ENCODE assay signal across 24 cellular contexts in the genomic region with DNA sequence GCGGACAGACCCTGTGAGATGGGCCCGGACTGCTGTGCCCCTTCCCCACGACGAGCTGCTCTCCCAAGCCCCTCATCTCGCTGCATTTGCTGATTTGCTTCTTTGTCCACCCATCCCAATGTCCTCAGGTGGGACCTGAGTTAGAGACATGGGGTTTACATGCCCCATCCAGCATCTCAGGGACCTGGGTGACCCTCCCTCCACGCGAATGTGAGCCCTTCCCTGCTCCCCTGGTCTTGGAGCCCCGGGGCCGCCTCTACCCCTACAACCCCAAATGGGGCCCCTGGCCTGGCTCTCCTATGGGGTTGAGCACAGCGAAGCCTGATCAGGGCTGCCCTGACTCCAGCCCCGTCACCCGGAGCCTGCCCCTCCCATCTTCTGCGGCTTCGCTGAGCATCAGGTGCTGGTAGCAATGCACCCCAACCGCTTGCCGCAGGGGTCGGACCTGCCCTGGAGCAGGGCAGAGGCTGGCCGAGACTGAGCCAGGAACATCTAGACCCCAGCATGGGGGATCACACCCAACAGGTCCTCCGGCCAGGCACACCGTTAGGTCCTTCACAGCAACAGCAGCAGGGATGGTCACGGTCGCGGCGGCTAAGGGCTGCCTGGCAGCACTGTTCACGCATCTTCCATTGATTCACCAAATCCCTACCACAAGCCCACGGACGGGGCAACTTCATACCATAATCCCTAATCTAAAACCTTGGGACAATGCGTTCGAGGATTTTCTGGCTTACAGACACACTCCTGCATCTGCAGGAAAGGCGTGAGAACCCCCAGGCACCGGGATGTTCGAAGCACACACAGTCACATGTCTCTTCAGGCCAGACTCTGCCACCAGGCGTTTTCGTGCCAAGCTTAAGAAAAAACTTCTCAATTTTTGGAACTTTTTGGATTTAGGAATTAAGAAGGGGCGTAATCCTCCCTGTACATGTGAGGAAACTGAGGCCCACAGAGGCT. TPM values are rescaled to one million over a fixed set of nuclear protein-coding genes. Genes with fewer than 3 reads are reported as not detected.
A peak's percentile ranks its signal among the peaks of the same experiment; 100 is the strongest.
DNase-seq lines count a peak whose midpoint lies in the region; ATAC-seq and TF ChIP-seq lines count a peak whose summit lies in the region.
"Had no signal": no experiment of that assay in that cellular context is flagged by ENCODE, and none has a peak within 500 bp of the region (broad histone marks: within the 10 kb centered on the region; RNA-seq: fewer than 3 reads in every experiment).

No MANE protein-coding gene starts in this region.

- H3K9me3 Mint-ChIP-seq in MCF 10A (ENCODE audit: unreplicated experiment) (no peaks in the 10 kb centered on the region), endothelial cell (ENCODE audit: unreplicated experiment) (no peaks in the 10 kb centered on the region), mesothelial cell of epicardium (no peaks in the 10 kb centered on the region)
- H3K9me3 Mint-ChIP-seq: CD4-positive, CD25-positive, alpha-beta regulatory T cell; GM23338 had no signal

- H3K27me3 Mint-ChIP-seq in MCF 10A (ENCODE audit: insufficient read depth, unreplicated experiment), result peaks cover 38% of the 10 kb centered on the region
- peaks cover 14% of the 10 kb centered on the region for H3K27me3 Mint-ChIP-seq in endothelial cell (ENCODE audit: unreplicated experiment)
- no peaks in the 10 kb centered on the region for H3K27me3 Mint-ChIP-seq in mesothelial cell of epicardium (ENCODE audit: low read depth)

- no peak overlapping the region for H3K4me3 ChIP-seq in breast epithelium
- H3K4me3 ChIP-seq in sigmoid colon, result no peak overlapping the region
- H3K4me3 ChIP-seq: GM23338, HAP-1, PC-9, SJSA1 had no signal

- CTCF ChIA-PET in MCF 10A (lab: Yijun Ruan, JAX), result interaction anchor here (1.3 kb wide), 1 partner anchor 17 kb away, joined by 3 read pairs; no protein-coding TSS in a partner anchor

- DNase-seq in MCF 10A (ENCODE audit: unreplicated experiment) (no peak), breast epithelium (ENCODE audit: low spot score in 2 of 2) (no peak), endothelial cell (ENCODE audit: low spot score) (no peak), mesothelial cell of epicardium (ENCODE audit: low spot score in 2 of 2, unreplicated experiment in 2 of 2) (no peak), sigmoid colon (peak; percentile 57), CD1c-positive myeloid dendritic cell (ENCODE audit: extremely low spot score) (no peak), GF-D8 (lab: John Stamatoyannopoulos, UW) (no peak)
- DNase-seq: CD4-positive, CD25-positive, alpha-beta regulatory T cell; DMS153; DND-41; Karpas-422; NCI-H2029; NCI-H446; PC-9; Right ventricle myocardium superior had no signal

- H3K9me3 ChIP-seq in breast epithelium, result no peaks in the 10 kb centered on the region
- no peaks in the 10 kb centered on the region for H3K9me3 ChIP-seq in sigmoid colon
- H3K9me3 ChIP-seq: BE2C, HAP-1, SJSA1 had no signal

- BruUV-seq in MCF 10A (replicated peaks; lab: Mats Ljungman, UMichigan), result no TSS peak

- H3K36me3 Mint-ChIP-seq in MCF 10A (ENCODE audit: insufficient read depth, unreplicated experiment) (no peaks in the 10 kb centered on the region), endothelial cell (ENCODE audit: low read depth, unreplicated experiment) (peaks cover 39% of the 10 kb centered on the region), mesothelial cell of epicardium (peaks cover 42% of the 10 kb centered on the region)
- H3K36me3 Mint-ChIP-seq: CD4-positive, CD25-positive, alpha-beta regulatory T cell had no signal

- intact Hi-C loops in MCF 10A (cut with micrococcal nuclease) (no loop called here), breast epithelium (cut with DNase I; ENCODE audit: low total_unique reads) (no loop called here), sigmoid colon (cut with DNase I) (no loop called here)

- no peak for TF ChIP-seq CTCF in MCF 10A (IDR thresholded peaks at IDR 0.05; ENCODE audit: unreplicated experiment)
- TF ChIP-seq CTCF in breast epithelium (IDR thresholded peaks at IDR 0.05), result no peak
- no peak for TF ChIP-seq CTCF in endothelial cell (IDR thresholded peaks at IDR 0.05; ENCODE audit: unreplicated experiment)
- no peak for TF ChIP-seq CTCF in mesothelial cell of epicardium (IDR thresholded peaks at IDR 0.05; ENCODE audit: unreplicated experiment)
- no peak for TF ChIP-seq CTCF in sigmoid colon (IDR thresholded peaks at IDR 0.05)

- H3K4me1 Mint-ChIP-seq in MCF 10A (ENCODE audit: insufficient read depth, unreplicated experiment) (no peaks in the 10 kb centered on the region), endothelial cell (ENCODE audit: unreplicated experiment) (peaks cover 5% of the 10 kb centered on the region), mesothelial cell of epicardium (peaks cover 8% of the 10 kb centered on the region)

- WGBS in sigmoid colon, 2 donors, result 87 to 94% methylated on average over 35 of the region's 35 CpGs

- no peak for TF ChIP-seq POLR2A in breast epithelium (IDR thresholded peaks at IDR 0.05)
- no peak for TF ChIP-seq POLR2A in sigmoid colon (IDR thresholded peaks at IDR 0.05)

- no peaks in the 10 kb centered on the region for H3K4me1 ChIP-seq in breast epithelium
- no peaks in the 10 kb centered on the region for H3K4me1 ChIP-seq in sigmoid colon
- H3K4me1 ChIP-seq: BE2C, HAP-1, SJSA1 had no signal

- no peak for TF ChIP-seq EP300 in sigmoid colon (IDR thresholded peaks at IDR 0.05)

- H3K4me3 Mint-ChIP-seq in MCF 10A (ENCODE audit: unreplicated experiment) (no peak overlapping the region), endothelial cell (ENCODE audit: unreplicated experiment) (no peak overlapping the region), mesothelial cell of epicardium (no peak overlapping the region)
- H3K4me3 Mint-ChIP-seq: CD4-positive, CD25-positive, alpha-beta regulatory T cell; GM23338 had no signal

- POLR2A ChIA-PET in MCF 10A (lab: Yijun Ruan, JAX), result no interaction called here

- ATAC-seq in HG02970 (IDR thresholded peaks at IDR 0.05; ENCODE audit: low FRiP score, unreplicated experiment), result no peak

- H3K27ac Mint-ChIP-seq in MCF 10A (ENCODE audit: low read depth, unreplicated experiment) (peak overlapping the region; percentile 58), endothelial cell (ENCODE audit: unreplicated experiment) (peak overlapping the region; percentile 18), mesothelial cell of epicardium (peak overlapping the region; percentile 43)
- H3K27ac Mint-ChIP-seq: CD4-positive, CD25-positive, alpha-beta regulatory T cell had no signal

- H3K27me3 ChIP-seq in breast epithelium (no peaks in the 10 kb centered on the region), sigmoid colon (peaks cover 0 to 6% (median 0%) of the 10 kb centered on the region in 3 donors)
- H3K27me3 ChIP-seq: BE2C, SJSA1 had no signal

- H3K27ac ChIP-seq in breast epithelium, result no peak overlapping the region
- H3K27ac ChIP-seq in sigmoid colon, result no peak overlapping the region
- H3K27ac ChIP-seq: 22Rv1, HL-60, PC-9, SJSA1 had no signal

- no peaks in the 10 kb centered on the region for H3K36me3 ChIP-seq in breast epithelium
- H3K36me3 ChIP-seq in sigmoid colon, result no peaks in the 10 kb centered on the region
- H3K36me3 ChIP-seq: BE2C, HAP-1, SJSA1 had no signal

RNA-seq across cellular contexts. Expression of gene WDR86, which starts 15.5 kb away (rescaled TPM):
- total RNA-seq in MCF 10A (2022), result not detected in 2 replicates
- total RNA-seq in breast epithelium, result 10 to 100 TPM; 15.5 to 61.5 (median 57.0) TPM
- total RNA-seq in endothelial cell (ENCODE audit: unreplicated experiment), result 57.0 TPM
- 259 to 274 TPM (median 266 TPM) in 3 replicates for total RNA-seq in mesothelial cell of epicardium
- 10 to 100 TPM; 14.4 to 23.8 (median 16.9) TPM for total RNA-seq in sigmoid colon
- polyA plus RNA-seq in sigmoid colon, result 1 to 10 TPM in 2 of 3 donors, under 1 TPM in 1; 0.46 to 4.2 (median 2.1) TPM
- total RNA-seq: RPMI7951 had no signal

RNA-seq across cellular contexts. Expression of gene CRYGN, which starts 45.6 kb away (rescaled TPM):
- not detected in 2 replicates for total RNA-seq in MCF 10A (2022)
- 1 to 10 TPM in 1 of 3 donors, under 1 TPM in 1, not detected in 1; 0.98 to 1.3 TPM for total RNA-seq in breast epithelium
- total RNA-seq in endothelial cell (ENCODE audit: unreplicated experiment), result not detected
- total RNA-seq in mesothelial cell of epicardium, result 9.4 to 12.2 TPM (median 10.5 TPM) in 3 replicates
- 1 to 10 TPM in 2 of 4 donors, not detected in 2; 1.4 to 1.8 TPM for total RNA-seq in sigmoid colon
- polyA plus RNA-seq in sigmoid colon, result under 1 TPM in 2 of 3 donors, not detected in 1; 0.17 to 0.60 TPM
- total RNA-seq: M059J, RPMI7951, SJSA1 had no signal

RNA-seq across cellular contexts. Expression of gene NUB1, which starts 52.7 kb away (rescaled TPM):
- total RNA-seq in MCF 10A (2022), result 53.3 and 59.6 TPM in 2 replicates
- 10 to 100 TPM; 61.9 to 71.7 (median 62.7) TPM for total RNA-seq in breast epithelium
- 41.5 TPM for total RNA-seq in endothelial cell (ENCODE audit: unreplicated experiment)
- total RNA-seq in mesothelial cell of epicardium, result 47.7 to 52.4 TPM (median 52.3 TPM) in 3 replicates
- total RNA-seq in sigmoid colon, result 10 to 100 TPM; 49.8 to 73.8 (median 64.5) TPM
- 10 to 100 TPM; 36.6 to 50.1 (median 43.2) TPM for polyA plus RNA-seq in sigmoid colon

Comparison
In these comparisons a context has a peak if more than half of its experiments do, and no peak if none do; other contexts are left out.
1. RNA of gene WDR86, which starts 15.5 kb away (total RNA-seq): 259 to 274 TPM in mesothelial cell of epicardium, 15.5 to 61.5 TPM in breast epithelium, 57.0 TPM in endothelial cell (single experiment) and 14.4 to 23.8 TPM in sigmoid colon; not detected in MCF 10A; every median in the first group is over 10 times any median in the second.
2. Peak in every context shown above with its lines, with median percentiles within 50 percentile points of each other: H3K27ac Mint-ChIP-seq.